Comparison of ENCODE assay signal across 8 cellular contexts in the genomic region with DNA sequence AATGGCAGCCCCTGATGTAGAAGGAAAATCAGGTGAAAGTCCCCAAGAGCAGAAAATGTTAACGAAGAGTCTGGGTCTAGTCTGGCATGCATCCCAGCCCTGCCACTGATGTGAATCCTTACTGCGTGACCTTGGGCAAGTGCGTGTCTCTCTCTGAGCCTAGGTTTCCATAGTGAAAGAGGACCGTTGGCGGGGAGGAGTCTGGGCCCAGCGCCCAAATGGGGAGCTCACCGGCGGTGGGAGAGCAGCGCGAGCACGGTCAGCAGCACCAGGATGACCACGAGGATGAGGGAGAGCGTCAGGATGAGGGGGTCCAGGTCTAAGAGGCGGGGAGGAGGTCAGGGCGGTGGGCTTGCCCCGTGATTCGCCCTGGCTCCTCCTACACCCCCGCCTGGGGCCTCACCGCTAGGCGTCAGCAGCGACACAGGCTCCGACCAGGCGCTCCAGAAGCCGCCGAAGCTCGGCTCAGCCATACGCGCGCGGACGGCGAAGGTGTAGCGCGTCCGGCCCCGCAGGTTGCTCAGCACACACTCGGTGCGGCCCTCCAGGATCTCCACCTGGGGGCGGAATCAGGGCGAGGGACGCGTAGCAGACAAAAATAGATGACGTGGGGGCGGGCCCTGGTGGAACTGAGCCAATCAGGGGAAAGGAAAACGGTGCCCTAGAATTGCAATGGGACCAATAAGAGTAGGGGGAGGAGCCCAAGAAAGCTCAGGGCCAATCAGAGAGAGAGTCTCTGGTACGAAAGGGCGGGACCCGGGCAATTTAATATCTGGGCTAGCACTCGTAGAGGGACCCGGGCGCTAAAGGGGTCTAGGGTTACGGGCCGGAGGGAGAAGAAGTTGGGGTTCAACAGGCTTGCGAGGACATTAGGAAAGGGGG. TPM values are rescaled to one million over a fixed set of nuclear protein-coding genes. Genes with fewer than 3 reads are reported as not detected.
DNase-seq lines count a peak whose midpoint lies in the region; ATAC-seq and TF ChIP-seq lines count a peak whose summit lies in the region.

No MANE protein-coding gene starts in this region.

- peaks cover 0 to 30% (median 2%) of the 10 kb centered on the region in 4 donors for H3K27me3 ChIP-seq in esophagus squamous epithelium

- peaks cover 32 to 77% (median 63%) of the 10 kb centered on the region in 3 donors for H3K4me1 ChIP-seq in esophagus squamous epithelium

- peak; percentile 94 for DNase-seq in D341Med (ENCODE audit: low spot score)
- peak in 72 of 76 experiments; percentile 31 to 98 (median 82) for DNase-seq in HUDEP-2 (lab: John Stamatoyannopoulos, UW; ENCODE audit: unreplicated experiment in 76 of 76)
- DNase-seq in activated T-cell treated with anti-CD3 and anti-CD28 coated beads, Interleukin-2, amount 50 U/mL, for 48 hours = peak; percentile 97 to 98
- peak; percentile 75 for DNase-seq in esophagus squamous epithelium (lab: John Stamatoyannopoulos, UW)
- DNase-seq in naive B cell = peak; percentile 98
- DNase-seq in stimulated activated effector memory CD8-positive, alpha-beta T cell treated with anti-CD3 and anti-CD28 coated beads, Interleukin-12 subunit alpha, Interleukin-12 subunit beta, amount 100 ng/mL, for 72 hours (ENCODE audit: low spot score in 2 of 2) = peak; percentile 84 to 98

- peak overlapping the region; percentile 83 to 93 (median 88) for H3K27ac ChIP-seq in esophagus squamous epithelium

- H3K27me3 Mint-ChIP-seq in naive B cell = no peaks in the 10 kb centered on the region

- TF ChIP-seq POLR2A in esophagus squamous epithelium (IDR thresholded peaks at IDR 0.05) = peak in 3 of 4 donors; percentile 50 to 84 (median 84)

- peaks cover 0 to 1% (median 0%) of the 10 kb centered on the region in 7 donors for H3K9me3 Mint-ChIP-seq in naive B cell
- no peaks in the 10 kb centered on the region for H3K9me3 Mint-ChIP-seq in stimulated activated effector memory CD8-positive, alpha-beta T cell treated with anti-CD3 and anti-CD28 coated beads, Interleukin-12 subunit alpha, Interleukin-12 subunit beta, amount 100 ng/mL, for 72 hours

- no peaks in the 10 kb centered on the region for H3K9me3 ChIP-seq in esophagus squamous epithelium

- ATAC-seq in GM21390 (IDR thresholded peaks at IDR 0.05; ENCODE audit: unreplicated experiment) (peak; percentile 69), naive B cell (ENCODE audit: low read depth in 2 of 2) (peak; percentile 77 to 78)
- peak; percentile 87 for ATAC-seq in stimulated activated effector memory CD8-positive, alpha-beta T cell treated with anti-CD3 and anti-CD28 coated beads, Interleukin-12 subunit alpha, Interleukin-12 subunit beta, amount 100 ng/mL, for 72 hours

- peak overlapping the region; percentile 93 to 99 (median 98) for H3K27ac Mint-ChIP-seq in naive B cell
- peak overlapping the region; percentile 96 for H3K27ac Mint-ChIP-seq in stimulated activated effector memory CD8-positive, alpha-beta T cell treated with anti-CD3 and anti-CD28 coated beads, Interleukin-12 subunit alpha, Interleukin-12 subunit beta, amount 100 ng/mL, for 72 hours

- H3K36me3 ChIP-seq in esophagus squamous epithelium = no peaks in the 10 kb centered on the region

- H3K4me3 ChIP-seq in esophagus squamous epithelium = peak overlapping the region; percentile 41 to 84 (median 62)

- WGBS in esophagus squamous epithelium, 2 donors = 1 to 2% methylated on average over 21 to 26 of the region's 54 CpGs

- intact Hi-C loops in esophagus squamous epithelium (cut with DNase I) = loop anchor here (5.0 kb wide), 1 partner anchor 84 kb away; a partner anchor contains a TSS

- H3K36me3 Mint-ChIP-seq in naive B cell = no peaks in the 10 kb centered on the region
- peaks cover 41% of the 10 kb centered on the region for H3K36me3 Mint-ChIP-seq in stimulated activated effector memory CD8-positive, alpha-beta T cell treated with anti-CD3 and anti-CD28 coated beads, Interleukin-12 subunit alpha, Interleukin-12 subunit beta, amount 100 ng/mL, for 72 hours

- peak; percentile 73 to 85 (median 82) for TF ChIP-seq CTCF in esophagus squamous epithelium (IDR thresholded peaks at IDR 0.05)

- peak overlapping the region; percentile 83 to 99 (median 95) for H3K4me3 Mint-ChIP-seq in naive B cell
- peak overlapping the region; percentile 83 for H3K4me3 Mint-ChIP-seq in stimulated activated effector memory CD8-positive, alpha-beta T cell treated with anti-CD3 and anti-CD28 coated beads, Interleukin-12 subunit alpha, Interleukin-12 subunit beta, amount 100 ng/mL, for 72 hours

- H3K4me1 Mint-ChIP-seq in naive B cell = peaks cover 32 to 50% (median 45%) of the 10 kb centered on the region in 3 donors
- H3K4me1 Mint-ChIP-seq in stimulated activated effector memory CD8-positive, alpha-beta T cell treated with anti-CD3 and anti-CD28 coated beads, Interleukin-12 subunit alpha, Interleukin-12 subunit beta, amount 100 ng/mL, for 72 hours = peaks cover 53% of the 10 kb centered on the region

TF ChIP-seq in PFSK-1, 5 proteins besides CTCF, POLR2A, EP300 and RAD21:
- peak; percentile 52 for TF ChIP-seq FOXP2 (optimal IDR thresholded peaks at IDR 0.05; ENCODE audit: borderline replicate concordance, extremely low read depth, extremely low read length, insufficient read depth)
- TF ChIP-seq SIN3A (IDR thresholded peaks at IDR 0.05; ENCODE audit: borderline replicate concordance, insufficient read depth, low read length) = no peak
- peak; percentile 71 for TF ChIP-seq POLR2AphosphoS5 (IDR thresholded peaks at IDR 0.05; ENCODE audit: low read depth, low read length)

RNA-seq across cellular contexts. Expression of a gene that starts 3.2 kb away (rescaled TPM):
- polyA plus RNA-seq in PFSK-1 (2012; ENCODE audit: insufficient read length, low read depth) = 16.6 TPM
- 1 to 10 TPM in 2 of 4 donors, under 1 TPM in 2; 0.35 to 6.2 (median 1.0) TPM for total RNA-seq in esophagus squamous epithelium
- polyA plus RNA-seq in naive B cell (ENCODE audit: low read depth in 6 of 6) = 1 to 10 TPM in 5 of 6 donors, not detected in 1; 2.2 to 3.9 (median 3.6) TPM

RNA-seq across cellular contexts. Expression of a gene that starts 6.4 kb away (rescaled TPM):
- 3.4 TPM for polyA plus RNA-seq in PFSK-1 (2012; ENCODE audit: insufficient read length, low read depth)
- total RNA-seq in esophagus squamous epithelium = 1 to 10 TPM; 1.0 to 2.9 (median 1.3) TPM
- 10 to 100 TPM in 1 of 6 donors, 1 to 10 TPM in 5; 6.0 to 10.2 (median 7.6) TPM for polyA plus RNA-seq in naive B cell (ENCODE audit: low read depth in 6 of 6)

RNA-seq across cellular contexts. Expression of a gene that starts 25.7 kb away (rescaled TPM):
- 38.9 TPM for polyA plus RNA-seq in PFSK-1 (2012; ENCODE audit: insufficient read length, low read depth)
- 10 to 100 TPM in 1 of 4 donors, 1 to 10 TPM in 3; 5.1 to 14.2 (median 9.7) TPM for total RNA-seq in esophagus squamous epithelium
- under 1 TPM in 2 of 6 donors, not detected in 4; 0.56 to 0.69 TPM for polyA plus RNA-seq in naive B cell (ENCODE audit: low read depth in 6 of 6)

RNA-seq across cellular contexts. Expression of a gene that starts 34.6 kb away (rescaled TPM):
- polyA plus RNA-seq in PFSK-1 (2012; ENCODE audit: insufficient read length, low read depth) = not detected
- 10 to 100 TPM in 1 of 4 donors, 1 to 10 TPM in 3; 5.7 to 17.7 (median 8.0) TPM for total RNA-seq in esophagus squamous epithelium
- polyA plus RNA-seq in naive B cell (ENCODE audit: low read depth in 6 of 6) = 10 to 100 TPM; 13.2 to 25.0 (median 16.2) TPM

RNA-seq across cellular contexts. Expression of a gene that starts 34.8 kb away (rescaled TPM):
- 3.3 TPM for polyA plus RNA-seq in PFSK-1 (2012; ENCODE audit: insufficient read length, low read depth)
- 100 to 1,000 TPM in 2 of 4 donors, 10 to 100 TPM in 2; 80.1 to 173 (median 129) TPM for total RNA-seq in esophagus squamous epithelium
- polyA plus RNA-seq in naive B cell (ENCODE audit: low read depth in 6 of 6) = 100 to 1,000 TPM; 102 to 171 (median 114) TPM

Comparison
In these comparisons a context has a peak if more than half of its experiments do, and no peak if none do; other contexts are left out.
1. Peak in every context shown above with its lines: DNase-seq, ATAC-seq, H3K4me3 ChIP-seq and H3K27ac ChIP-seq.